Comparison of ENCODE assay signal across 28 cellular contexts in the genomic region with DNA sequence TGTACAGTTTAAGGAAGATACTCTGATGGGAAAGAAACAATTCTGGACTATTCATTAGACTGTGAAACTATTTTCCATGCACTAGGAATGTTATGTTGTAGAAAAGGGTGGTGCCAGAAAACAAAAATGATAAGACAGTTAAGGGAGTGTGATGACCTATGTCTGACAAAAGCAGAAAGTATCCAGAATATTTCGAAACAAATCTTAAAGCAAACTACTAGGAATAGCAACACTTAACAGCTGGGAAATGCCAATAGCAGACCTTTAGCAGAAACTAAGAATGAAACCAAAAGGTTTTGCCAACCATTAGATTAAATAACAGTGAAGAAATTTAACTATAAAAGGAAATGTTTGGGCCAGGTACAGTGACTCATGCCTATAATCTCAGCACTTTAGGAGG. TPM values are rescaled to one million over a fixed set of nuclear protein-coding genes. Genes with fewer than 3 reads are reported as not detected.
DNase-seq lines count a peak whose midpoint lies in the region; ATAC-seq, FAIRE-seq and TF ChIP-seq lines count a peak whose summit lies in the region.
"Had no signal": no experiment of that assay in that cellular context is flagged by ENCODE, and none has a peak within 500 bp of the region (broad histone marks: within the 10 kb centered on the region; RNA-seq: fewer than 3 reads in every experiment).

No MANE protein-coding gene starts in this region.

- TF ChIP-seq POLR2A in upper lobe of left lung (IDR thresholded peaks at IDR 0.05) = no peak

- H3K36me3 ChIP-seq in bronchial epithelial cell (ENCODE audit: control insufficient read depth, insufficient read depth, low read length) (no peaks in the 10 kb centered on the region), upper lobe of left lung (no peaks in the 10 kb centered on the region), left lung (no peaks in the 10 kb centered on the region)
- H3K36me3 ChIP-seq: ovary, right lobe of liver had no signal

- no peak for TF ChIP-seq EP300 in upper lobe of left lung (IDR thresholded peaks at IDR 0.05)

- H3K9me3 ChIP-seq in AG04450 (ENCODE audit: control insufficient read depth, insufficient read depth, low read length) (no peaks in the 10 kb centered on the region), upper lobe of left lung (no peaks in the 10 kb centered on the region), left lung (no peaks in the 10 kb centered on the region)
- H3K9me3 ChIP-seq: A549, ovary, right lobe of liver had no signal

- peak overlapping the region; percentile 77 for H3K27ac ChIP-seq in AG04450 (ENCODE audit: low read depth, low read length)
- H3K27ac ChIP-seq in foreskin keratinocyte = no peak overlapping the region
- H3K27ac ChIP-seq in upper lobe of left lung = no peak overlapping the region
- no peak overlapping the region for H3K27ac ChIP-seq in left lung
- H3K27ac ChIP-seq: A549, ovary, right lobe of liver had no signal

- H3K4me3 ChIP-seq in AG04450 (ENCODE audit: low read depth, low read length) (no peak overlapping the region), bronchial epithelial cell (ENCODE audit: low read depth, low read length) (no peak overlapping the region), upper lobe of left lung (no peak overlapping the region), left lung (no peak overlapping the region)
- H3K4me3 ChIP-seq: A549, ovary, right lobe of liver had no signal

- TF ChIP-seq CTCF in AG04450 (IDR thresholded peaks at IDR 0.05; ENCODE audit: low read depth, low read length) = no peak
- no peak for TF ChIP-seq CTCF in bronchial epithelial cell (IDR thresholded peaks at IDR 0.05; ENCODE audit: insufficient read depth, low read length, severe bottlenecking)
- no peak for TF ChIP-seq CTCF in foreskin keratinocyte (conservative IDR thresholded peaks at IDR 0.05)
- TF ChIP-seq CTCF in upper lobe of left lung (IDR thresholded peaks at IDR 0.05) = no peak
- TF ChIP-seq CTCF in left lung (IDR thresholded peaks at IDR 0.05) = no peak

- H3K27me3 ChIP-seq in AG04450 (ENCODE audit: control insufficient read depth, insufficient read depth, low read length) (no peaks in the 10 kb centered on the region), bronchial epithelial cell (ENCODE audit: control insufficient read depth, insufficient read depth, low read length) (peaks cover 12% of the 10 kb centered on the region), foreskin keratinocyte (peaks cover 89% of the 10 kb centered on the region), upper lobe of left lung (peaks cover 0 to 10% (median 0%) of the 10 kb centered on the region in 4 donors), left lung (peaks cover 0 to 44% of the 10 kb centered on the region in 2 donors)
- H3K27me3 ChIP-seq: ovary, right lobe of liver had no signal

- no peak for ATAC-seq in foreskin keratinocyte
- ATAC-seq in upper lobe of left lung (ENCODE audit: low FRiP score in 2 of 2) = no peak
- ATAC-seq in left lung = no peak
- no peak for ATAC-seq in GM21423 (IDR thresholded peaks at IDR 0.05; ENCODE audit: unreplicated experiment)
- ATAC-seq: A549; activated CD8-positive, alpha-beta T cell treated with anti-CD3 and anti-CD28 coated beads, Interleukin-2, amount 10 ng/mL, durations not matched to agents 7 days and 5 days; HepG2; right lobe of liver; SK-N-SH treated with all-trans-retinoic acid at 6 μM for 48 hours had no signal

- intact Hi-C loops in left lung (cut with DNase I) = loop anchor here in 1 of 2 donors (10.0 kb wide), 1 partner anchor 519 kb away; no protein-coding TSS in a partner anchor

- WGBS in upper lobe of left lung, 2 donors = 39 to 41% methylated on average over 1 of the region's 1 CpG

- CTCF ChIA-PET in AG04450 (lab: Charles Lee) = interaction anchor here (1.1 kb wide), 1 partner anchor 515 kb away, joined by 3 read pairs; no protein-coding TSS in a partner anchor

- FAIRE-seq in bronchial epithelial cell (lab: Jason Lieb, UNC) = no peak
- FAIRE-seq: A549, HepG2, keratinocyte, urothelium cell line had no signal

- POLR2A ChIA-PET in AG04450 (lab: Yijun Ruan, JAX) = interaction anchor here (1.0 to 1.3 kb wide), 2 partner anchors 192 to 480 kb away, joined by 3 read pairs; no protein-coding TSS in a partner anchor

- H3K4me1 ChIP-seq in foreskin keratinocyte (no peaks in the 10 kb centered on the region), upper lobe of left lung (peaks cover 3 to 29% (median 22%) of the 10 kb centered on the region in 4 donors), left lung (peaks cover 2 to 26% of the 10 kb centered on the region in 2 donors)
- H3K4me1 ChIP-seq: right lobe of liver had no signal

- peak; percentile 50 for DNase-seq in AG04450 (ENCODE audit: low read depth, low spot score)
- DNase-seq in HCEC 1CT = peak; percentile 77
- peak; percentile 59 for DNase-seq in bronchial epithelial cell (ENCODE audit: low read depth)
- DNase-seq in foreskin keratinocyte = peak; percentile 26 to 61
- no peak for DNase-seq in upper lobe of left lung
- DNase-seq in DMS53 (lab: John Stamatoyannopoulos, UW) = no peak
- DNase-seq in left lung = no peak
- DNase-seq: activated CD8-positive, alpha-beta T cell treated with anti-CD3 and anti-CD28 coated beads, Interleukin-2, amount 10 ng/mL, durations not matched to agents 7 days and 5 days; activated naive CD4-positive, alpha-beta T cell; activated T-cell treated with anti-CD3 and anti-CD28 coated beads, Interleukin-2, amount 50 U/mL, for 1 hour; anterior cingulate cortex; CD8-positive, alpha-beta memory T cell; DMS79 treated with DMSO at 0.1 percent for 48 hours; effector memory CD4-positive, alpha-beta T cell; hypothalamus; naive B cell; NCI-H1417 treated with DMSO at 0.1 percent for 48 hours; NCI-H2171; NCI-H69; ovary; right lobe of liver; RPMI8226 had no signal

RNA-seq across cellular contexts. Expression of a gene that starts 3.3 kb away (rescaled TPM):
- polyA plus RNA-seq in AG04450 (2011; rRNA removed) (3.9 and 4.0 TPM in 2 replicates), foreskin keratinocyte (not detected in 2 replicates)
- 7.9 and 8.9 TPM in 2 replicates for polyA minus RNA-seq in AG04450 (2011; rRNA and poly(A)+ RNA removed)
- total RNA-seq in bronchial epithelial cell (under 0.01 TPM in 2 replicates), foreskin keratinocyte (not detected in 2 replicates), upper lobe of left lung (1 to 10 TPM; 4.3 to 7.4 (median 5.5) TPM), left lung (1 to 10 TPM; 4.4 to 6.4 TPM)
- total RNA-seq: HepG2 had no signal
- polyA plus RNA-seq: CD8-positive, alpha-beta memory T cell; HepG2; keratinocyte had no signal

Comparison
In these comparisons a context has a peak if more than half of its experiments do, and no peak if none do; other contexts are left out.
1. DNase-seq: peak in AG04450 (single experiment), HCEC 1CT (single experiment), bronchial epithelial cell (single experiment) and foreskin keratinocyte (2 of 2); none in upper lobe of left lung (0 of 2), DMS53 (single experiment) and left lung (0 of 2).